ENCODE assay signal across 2 cellular contexts in the genomic region with DNA sequence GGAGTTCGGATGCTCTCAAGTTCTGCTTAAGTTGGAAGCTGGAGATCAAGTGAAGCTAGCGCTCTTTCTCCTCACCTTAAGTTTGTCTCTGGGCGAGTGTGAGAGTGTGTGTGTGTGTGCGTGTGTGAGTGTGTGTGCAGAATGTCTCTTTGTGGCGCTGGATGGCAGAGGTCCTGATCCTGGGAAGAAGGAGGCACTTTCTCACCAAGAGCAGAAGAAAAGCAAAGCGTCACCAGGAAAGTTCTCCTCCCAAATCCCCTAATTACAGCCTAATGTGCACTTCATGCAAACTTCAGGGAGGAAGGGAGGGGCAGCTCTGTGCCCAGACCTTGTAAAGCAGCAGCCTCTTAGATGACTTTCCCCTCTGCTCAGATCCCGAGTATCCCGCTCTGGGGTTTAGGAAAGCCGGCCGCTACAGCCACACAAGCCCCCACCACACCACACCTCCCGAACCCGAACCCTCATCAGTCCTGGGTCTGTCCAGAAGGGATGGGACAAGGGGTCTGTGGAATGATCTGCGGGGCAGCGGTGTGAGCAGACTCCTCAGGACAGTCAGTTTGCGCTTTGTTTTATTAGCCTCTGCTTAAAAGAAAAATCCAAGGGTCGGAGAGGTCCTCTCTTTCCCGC.
TF ChIP-seq lines count a peak whose summit lies in the region.

TSS of gene HAPLN1 (minus strand) at position 51 of the 627 bp plus-strand sequence. CDS start 47,332 bp downstream, outside the sequence.

TF ChIP-seq in IMR-90, 13 proteins besides CTCF, POLR2A, EP300 and RAD21:
- TF ChIP-seq SMC3 (IDR thresholded peaks at IDR 0.05; ENCODE audit: low read depth, low read length): no peak
- no peak for TF ChIP-seq MAFK (IDR thresholded peaks at IDR 0.05; ENCODE audit: low read depth, low read length)
- no peak for TF ChIP-seq MXI1 (IDR thresholded peaks at IDR 0.05; ENCODE audit: borderline replicate concordance, low read depth, low read length)
- no peak for TF ChIP-seq CEBPB (IDR thresholded peaks at IDR 0.05; ENCODE audit: low read depth, low read length)
- TF ChIP-seq MAZ (IDR thresholded peaks at IDR 0.05; ENCODE audit: borderline replicate concordance, low read depth, low read length): no peak
- no peak for TF ChIP-seq ELK1 (IDR thresholded peaks at IDR 0.05; ENCODE audit: borderline replicate concordance, low read depth, low read length)
- TF ChIP-seq RCOR1 (IDR thresholded peaks at IDR 0.05; ENCODE audit: insufficient replicate concordance, low read length): no peak
- TF ChIP-seq RFX5 (IDR thresholded peaks at IDR 0.05; ENCODE audit: low read depth, low read length): no peak
- TF ChIP-seq BHLHE40 (IDR thresholded peaks at IDR 0.05; ENCODE audit: low read depth, low read length): no peak
- TF ChIP-seq, protein P1, sequence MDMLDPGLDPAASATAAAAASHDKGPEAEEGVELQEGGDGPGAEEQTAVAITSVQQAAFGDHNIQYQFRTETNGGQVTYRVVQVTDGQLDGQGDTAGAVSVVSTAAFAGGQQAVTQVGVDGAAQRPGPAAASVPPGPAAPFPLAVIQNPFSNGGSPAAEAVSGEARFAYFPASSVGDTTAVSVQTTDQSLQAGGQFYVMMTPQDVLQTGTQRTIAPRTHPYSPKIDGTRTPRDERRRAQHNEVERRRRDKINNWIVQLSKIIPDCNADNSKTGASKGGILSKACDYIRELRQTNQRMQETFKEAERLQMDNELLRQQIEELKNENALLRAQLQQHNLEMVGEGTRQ (IDR thresholded peaks at IDR 0.05; ENCODE audit: low read depth, low read length): no peak
- no peak for TF ChIP-seq FOS (IDR thresholded peaks at IDR 0.05; ENCODE audit: low read depth, low read length)

TF ChIP-seq in H1, 55 proteins besides CTCF, POLR2A, EP300 and RAD21:
- TF ChIP-seq BCL11A (IDR thresholded peaks at IDR 0.05; ENCODE audit: low read depth in 2 of 2, low read length in 2 of 2) (no peak), KDM4A (IDR thresholded peaks at IDR 0.05; ENCODE audit: low read depth, low read length, severe bottlenecking) (no peak), YY1 (IDR thresholded peaks at IDR 0.05; ENCODE audit: low read depth, low read length) (no peak), TAF1 (IDR thresholded peaks at IDR 0.05; ENCODE audit: low read depth, low read length) (no peak), NANOG (IDR thresholded peaks at IDR 0.05; ENCODE audit: insufficient read depth, low read depth, low read length, poor library complexity, severe bottlenecking) (no peak)
